In genomic region chr3:195455789-195456188, GRCh38 we compare ENCODE assay signal across 15 cellular contexts. TPM values are rescaled to one million over a fixed set of nuclear protein-coding genes. Genes with fewer than 3 reads are reported as not detected.
DNase-seq lines count a peak whose midpoint lies in the region; ATAC-seq and TF ChIP-seq lines count a peak whose summit lies in the region.
"Had no signal": no experiment of that assay in that cellular context is flagged by ENCODE, and none has a peak within 500 bp of the region (broad histone marks: within the 10 kb centered on the region; RNA-seq: fewer than 3 reads in every experiment).

No MANE protein-coding gene starts in this region.

- CTCF ChIA-PET in CD4-positive, alpha-beta T cell (lab: Charles Lee): no interaction called here
- CTCF ChIA-PET in naive thymus-derived CD4-positive, alpha-beta T cell (lab: Charles Lee): interaction anchor here (1.1 kb wide), 1 partner anchor 9 kb away, joined by 3 read pairs; no protein-coding TSS in a partner anchor

- ATAC-seq in CD4-positive, alpha-beta T cell (ENCODE audit: poor library complexity): no peak
- ATAC-seq in T-helper 17 cell (no peak), GM18505 (IDR thresholded peaks at IDR 0.05; ENCODE audit: unreplicated experiment) (no peak)
- peak; percentile 50 for ATAC-seq in naive thymus-derived CD4-positive, alpha-beta T cell

- H3K27me3 Mint-ChIP-seq in CD4-positive, alpha-beta T cell: no peaks in the 10 kb centered on the region
- no peaks in the 10 kb centered on the region for H3K27me3 Mint-ChIP-seq in T-helper 17 cell
- peaks cover 0 to 2% (median 0%) of the 10 kb centered on the region in 5 donors for H3K27me3 Mint-ChIP-seq in naive thymus-derived CD4-positive, alpha-beta T cell

- POLR2A ChIA-PET in CD4-positive, alpha-beta T cell (lab: Charles Lee): interaction anchor here (1.2 kb wide), 1 partner anchor 13 kb away, joined by 11 read pairs; the partner anchor contains the start of gene ACAP2
- POLR2A ChIA-PET in naive thymus-derived CD4-positive, alpha-beta T cell (lab: Charles Lee): interaction anchor here (0.6 to 1.2 kb wide), 2 partner anchors 13 to 971 kb away, joined by 3 to 5 read pairs; partner anchors contain the start of gene ACAP2

- H3K9me3 ChIP-seq in CD4-positive, alpha-beta T cell (ENCODE audit: control insufficient read depth, low read length): no peaks in the 10 kb centered on the region
- H3K9me3 ChIP-seq in T-helper 17 cell (ENCODE audit: control insufficient read depth, low read length, poor library complexity, severe bottlenecking): no peaks in the 10 kb centered on the region
- no peaks in the 10 kb centered on the region for H3K9me3 ChIP-seq in naive thymus-derived CD4-positive, alpha-beta T cell (ENCODE audit: control insufficient read depth in 2 of 3, low read length in 3 of 3)
- H3K9me3 ChIP-seq: BLaER1, Caco-2 had no signal

- H3K36me3 Mint-ChIP-seq in CD4-positive, alpha-beta T cell (ENCODE audit: low read depth): no peaks in the 10 kb centered on the region
- H3K36me3 Mint-ChIP-seq in T-helper 17 cell (ENCODE audit: low read depth): no peaks in the 10 kb centered on the region
- peaks cover 0 to 2% (median 0%) of the 10 kb centered on the region in 5 donors for H3K36me3 Mint-ChIP-seq in naive thymus-derived CD4-positive, alpha-beta T cell
- H3K36me3 Mint-ChIP-seq: CD14-positive monocyte had no signal

- peaks cover 7 to 16% of the 10 kb centered on the region in 2 donors for H3K4me1 ChIP-seq in naive thymus-derived CD4-positive, alpha-beta T cell (ENCODE audit: control insufficient read depth in 2 of 2, insufficient read depth in 2 of 2, low read length in 2 of 2)

- H3K27me3 ChIP-seq in CD4-positive, alpha-beta T cell (ENCODE audit: control insufficient read depth, insufficient read depth, low read length): no peaks in the 10 kb centered on the region
- H3K27me3 ChIP-seq in naive thymus-derived CD4-positive, alpha-beta T cell (ENCODE audit: control insufficient read depth in 2 of 2, insufficient read depth in 2 of 2, low read length in 2 of 2): no peaks in the 10 kb centered on the region
- H3K27me3 ChIP-seq: BLaER1 had no signal

- no peaks in the 10 kb centered on the region for H3K9me3 Mint-ChIP-seq in CD4-positive, alpha-beta T cell
- peaks cover 0 to 6% (median 0%) of the 10 kb centered on the region in 11 donors for H3K9me3 Mint-ChIP-seq in naive thymus-derived CD4-positive, alpha-beta T cell
- H3K9me3 Mint-ChIP-seq: CD14-positive monocyte had no signal

- no peaks in the 10 kb centered on the region for H3K36me3 ChIP-seq in naive thymus-derived CD4-positive, alpha-beta T cell (ENCODE audit: control insufficient read depth in 2 of 3, insufficient read depth in 3 of 3, low read length in 3 of 3)
- H3K36me3 ChIP-seq: BLaER1 had no signal

- DNase-seq in activated effector memory CD4-positive, alpha-beta T cell treated with anti-CD3 and anti-CD28 coated beads, Interleukin-2, amount 50 U/mL, for 16 hours: peak; percentile 36
- DNase-seq in activated effector memory CD4-positive, alpha-beta T cell treated with Interleukin-2 at 50 U/mL for 16 hours: no peak
- peak in 1 of 10 experiments; percentile 0 for DNase-seq in CD4-positive, alpha-beta T cell
- DNase-seq in T-helper 17 cell (no peak), cerebellar nuclear complex (lab: John Stamatoyannopoulos, UW) (no peak)
- peak in 4 of 9 donors; percentile 4 to 24 (median 16) for DNase-seq in naive thymus-derived CD4-positive, alpha-beta T cell
- no peak for DNase-seq in stimulated activated CD4-positive, alpha-beta T cell treated with anti-CD3 and anti-CD28 coated beads, Interleukin-2, amount 100 ng/mL, for 24 hours
- DNase-seq: 8988T, Caco-2, GM23248, HCEC 1CT, IMR-90 had no signal

- peak overlapping the region; percentile 75 for H3K27ac Mint-ChIP-seq in CD4-positive, alpha-beta T cell
- H3K27ac Mint-ChIP-seq in T-helper 17 cell: peak overlapping the region; percentile 37
- peak overlapping the region in 7 of 9 donors; percentile 62 to 86 (median 80) for H3K27ac Mint-ChIP-seq in naive thymus-derived CD4-positive, alpha-beta T cell

- H3K4me1 Mint-ChIP-seq in CD4-positive, alpha-beta T cell (ENCODE audit: low read depth): peaks cover 31% of the 10 kb centered on the region
- H3K4me1 Mint-ChIP-seq in T-helper 17 cell: peaks cover 13% of the 10 kb centered on the region
- peaks cover 7 to 37% (median 27%) of the 10 kb centered on the region in 7 donors for H3K4me1 Mint-ChIP-seq in naive thymus-derived CD4-positive, alpha-beta T cell

- no peak for TF ChIP-seq CTCF in CD4-positive, alpha-beta T cell (IDR thresholded peaks at IDR 0.05)

- no peak overlapping the region for H3K4me3 ChIP-seq in naive thymus-derived CD4-positive, alpha-beta T cell (ENCODE audit: low read length)
- H3K4me3 ChIP-seq: BLaER1, GM23248 had no signal

- H3K4me3 Mint-ChIP-seq in CD4-positive, alpha-beta T cell: no peak overlapping the region
- H3K4me3 Mint-ChIP-seq in T-helper 17 cell: no peak overlapping the region
- peak overlapping the region in 5 of 10 donors; percentile 12 to 60 (median 34) for H3K4me3 Mint-ChIP-seq in naive thymus-derived CD4-positive, alpha-beta T cell
- H3K4me3 Mint-ChIP-seq: CD14-positive monocyte had no signal

- H3K27ac ChIP-seq in CD4-positive, alpha-beta T cell (ENCODE audit: low read depth, low read length): peak overlapping the region; percentile 2
- H3K27ac ChIP-seq in naive thymus-derived CD4-positive, alpha-beta T cell (ENCODE audit: low read depth, low read length): no peak overlapping the region
- H3K27ac ChIP-seq: BLaER1, GM23248 had no signal

- no peak for TF ChIP-seq POLR2A in GM18505 (IDR thresholded peaks at IDR 0.05; ENCODE audit: borderline replicate concordance, extremely low read depth, insufficient read depth, insufficient read length)

- intact Hi-C loops in CD4-positive, alpha-beta T cell (cut with DNase I, micrococcal nuclease): loop anchor here in 1 of 2 experiments (5.0 kb wide), 1 partner anchor 58 kb away; no protein-coding TSS in a partner anchor
- intact Hi-C loops in naive thymus-derived CD4-positive, alpha-beta T cell (cut with micrococcal nuclease): loop anchor here in 1 of 2 donors (5.0 kb wide), 1 partner anchor 53 kb away; no protein-coding TSS in a partner anchor

RNA-seq across cellular contexts. Expression of gene ACAP2, which starts 13.0 kb away (rescaled TPM):
- 10 to 100 TPM; 50.7 to 51.4 TPM for total RNA-seq in CD4-positive, alpha-beta T cell
- total RNA-seq in T-helper 17 cell: 10 to 100 TPM; 78.6 to 85.8 TPM
- total RNA-seq in naive thymus-derived CD4-positive, alpha-beta T cell: 100 to 1,000 TPM in 1 of 5 experiments, 10 to 100 TPM in 4; 68.1 to 111 (median 74.2) TPM
- polyA plus RNA-seq in naive thymus-derived CD4-positive, alpha-beta T cell: 10 to 100 TPM; 40.1 to 45.7 TPM
